ENCODE assay signal across 9 cellular contexts in the genomic region with DNA sequence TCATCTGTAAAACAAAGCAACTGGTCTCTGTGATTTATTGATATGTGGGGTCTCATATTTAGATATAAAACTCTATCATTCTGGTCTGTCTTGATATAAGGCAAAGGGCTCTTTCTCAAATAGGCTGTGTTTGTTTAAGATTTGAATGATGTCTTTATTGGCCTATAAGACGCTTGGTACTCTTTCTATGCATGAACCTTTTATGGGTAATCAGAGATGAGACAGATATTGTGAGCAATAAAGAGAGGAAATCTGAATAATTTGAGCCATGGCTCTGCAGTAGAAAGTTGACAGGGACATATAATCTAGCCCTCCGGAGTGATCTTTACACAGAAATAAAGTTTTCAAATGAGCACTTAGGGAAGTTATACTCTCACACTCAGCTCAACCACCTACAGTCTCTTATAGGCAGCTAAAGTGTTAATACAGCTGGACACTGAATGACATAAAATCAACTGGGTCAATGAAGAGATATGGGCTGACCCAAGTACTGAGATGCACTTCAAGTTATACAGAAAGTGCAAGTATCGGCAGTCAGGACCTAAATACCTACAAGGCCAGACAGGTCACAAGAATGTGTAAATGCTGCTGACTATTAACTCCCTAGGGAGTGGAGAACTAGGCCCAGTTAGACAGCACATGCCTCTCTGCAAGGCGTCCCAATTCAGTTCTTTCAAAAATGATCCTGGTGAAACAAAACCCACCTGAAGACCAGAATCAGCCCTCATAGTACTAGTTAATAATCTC.
DNase-seq lines count a peak whose midpoint lies in the region; ATAC-seq and TF ChIP-seq lines count a peak whose summit lies in the region.
"Had no signal": no experiment of that assay in that cellular context is flagged by ENCODE, and none has a peak within 500 bp of the region (broad histone marks: within the 10 kb centered on the region; RNA-seq: fewer than 3 reads in every experiment).

No MANE protein-coding gene starts in this region.

- no peaks in the 10 kb centered on the region for H3K36me3 Mint-ChIP-seq in stimulated activated naive CD8-positive, alpha-beta T cell treated with anti-CD3 and anti-CD28 coated beads, Interleukin-15, Interleukin-2, amounts not matched to agents 100 ng/mL and 50 ng/mL, for 24 hours (ENCODE audit: low read depth)
- H3K36me3 Mint-ChIP-seq in activated naive CD4-positive, alpha-beta T cell treated with anti-CD3 and anti-CD28 coated beads, Interleukin-2, amount 50 U/mL, for 72 hours, result peaks cover 7 to 14% of the 10 kb centered on the region in 2 donors

- no peak for ATAC-seq in stimulated activated naive CD8-positive, alpha-beta T cell treated with anti-CD3 and anti-CD28 coated beads, Interleukin-15, Interleukin-2, amounts not matched to agents 100 U/mL and 50 U/mL, for 24 hours
- ATAC-seq in activated naive CD4-positive, alpha-beta T cell treated with anti-CD3 and anti-CD28 coated beads, Interleukin-2, amount 50 U/mL, for 72 hours, result peak in 1 of 2 donors; percentile 2
- ATAC-seq in right lobe of liver (peak in 1 of 4 donors; percentile 13), GM21526 (IDR thresholded peaks at IDR 0.05; ENCODE audit: low FRiP score, unreplicated experiment) (no peak), HG03280 (IDR thresholded peaks at IDR 0.05; ENCODE audit: unreplicated experiment) (no peak)

- peaks cover 3% of the 10 kb centered on the region for H3K27me3 Mint-ChIP-seq in stimulated activated naive CD8-positive, alpha-beta T cell treated with anti-CD3 and anti-CD28 coated beads, Interleukin-15, Interleukin-2, amounts not matched to agents 100 ng/mL and 50 ng/mL, for 24 hours

- 76% methylated on average over 3 of the region's 4 CpGs for WGBS in right lobe of liver (ENCODE audit: insufficient coverage, low coverage, low lambda C conversion rate, missing lambda C conversion rate)

- intact Hi-C loops in right lobe of liver (cut with DNase I), result no loop called here

- TF ChIP-seq CTCF in right lobe of liver (IDR thresholded peaks at IDR 0.05), result no peak

- H3K27ac Mint-ChIP-seq in stimulated activated naive CD8-positive, alpha-beta T cell treated with anti-CD3 and anti-CD28 coated beads, Interleukin-15, Interleukin-2, amounts not matched to agents 100 ng/mL and 50 ng/mL, for 24 hours, result peak overlapping the region; percentile 87
- peak overlapping the region; percentile 98 to 100 for H3K27ac Mint-ChIP-seq in activated naive CD4-positive, alpha-beta T cell treated with anti-CD3 and anti-CD28 coated beads, Interleukin-2, amount 50 U/mL, for 72 hours

- no peak overlapping the region for H3K4me3 ChIP-seq in right lobe of liver
- H3K4me3 ChIP-seq: SK-N-MC had no signal

- no peak for DNase-seq in stimulated activated naive CD8-positive, alpha-beta T cell treated with anti-CD3 and anti-CD28 coated beads, Interleukin-15, Interleukin-2, amounts not matched to agents 100 U/mL and 50 U/mL, for 24 hours
- no peak for DNase-seq in activated naive CD4-positive, alpha-beta T cell treated with anti-CD3 and anti-CD28 coated beads, Interleukin-2, amount 50 U/mL, for 72 hours (ENCODE audit: low spot score in 2 of 2)
- DNase-seq in right lobe of liver, result no peak
- no peak for DNase-seq in caudate nucleus (lab: John Stamatoyannopoulos, UW)
- no peak for DNase-seq in central memory CD4-positive, alpha-beta T cell

- no peaks in the 10 kb centered on the region for H3K4me1 ChIP-seq in right lobe of liver

- H3K4me3 Mint-ChIP-seq in stimulated activated naive CD8-positive, alpha-beta T cell treated with anti-CD3 and anti-CD28 coated beads, Interleukin-15, Interleukin-2, amounts not matched to agents 100 ng/mL and 50 ng/mL, for 24 hours, result no peak overlapping the region

- H3K27me3 ChIP-seq in right lobe of liver, result no peaks in the 10 kb centered on the region

- H3K9me3 Mint-ChIP-seq in stimulated activated naive CD8-positive, alpha-beta T cell treated with anti-CD3 and anti-CD28 coated beads, Interleukin-15, Interleukin-2, amounts not matched to agents 100 ng/mL and 50 ng/mL, for 24 hours, result peaks cover 5% of the 10 kb centered on the region
- H3K9me3 Mint-ChIP-seq in activated naive CD4-positive, alpha-beta T cell treated with anti-CD3 and anti-CD28 coated beads, Interleukin-2, amount 50 U/mL, for 72 hours, result peaks cover 0 to 5% of the 10 kb centered on the region in 2 donors

- TF ChIP-seq POLR2A in right lobe of liver (IDR thresholded peaks at IDR 0.05), result no peak

- H3K9me3 ChIP-seq in right lobe of liver, result no peaks in the 10 kb centered on the region

- H3K27ac ChIP-seq in right lobe of liver (peak overlapping the region; percentile 24 to 75 (median 26)), caudate nucleus (ENCODE audit: low read depth, low read length) (no peak overlapping the region)
- H3K27ac ChIP-seq: SK-N-MC had no signal

- peaks cover 60% of the 10 kb centered on the region for H3K4me1 Mint-ChIP-seq in stimulated activated naive CD8-positive, alpha-beta T cell treated with anti-CD3 and anti-CD28 coated beads, Interleukin-15, Interleukin-2, amounts not matched to agents 100 ng/mL and 50 ng/mL, for 24 hours (ENCODE audit: low read depth)

- H3K36me3 ChIP-seq in right lobe of liver, result no peaks in the 10 kb centered on the region
